Comparison of ENCODE assay signal across 27 cellular contexts in the genomic region with DNA sequence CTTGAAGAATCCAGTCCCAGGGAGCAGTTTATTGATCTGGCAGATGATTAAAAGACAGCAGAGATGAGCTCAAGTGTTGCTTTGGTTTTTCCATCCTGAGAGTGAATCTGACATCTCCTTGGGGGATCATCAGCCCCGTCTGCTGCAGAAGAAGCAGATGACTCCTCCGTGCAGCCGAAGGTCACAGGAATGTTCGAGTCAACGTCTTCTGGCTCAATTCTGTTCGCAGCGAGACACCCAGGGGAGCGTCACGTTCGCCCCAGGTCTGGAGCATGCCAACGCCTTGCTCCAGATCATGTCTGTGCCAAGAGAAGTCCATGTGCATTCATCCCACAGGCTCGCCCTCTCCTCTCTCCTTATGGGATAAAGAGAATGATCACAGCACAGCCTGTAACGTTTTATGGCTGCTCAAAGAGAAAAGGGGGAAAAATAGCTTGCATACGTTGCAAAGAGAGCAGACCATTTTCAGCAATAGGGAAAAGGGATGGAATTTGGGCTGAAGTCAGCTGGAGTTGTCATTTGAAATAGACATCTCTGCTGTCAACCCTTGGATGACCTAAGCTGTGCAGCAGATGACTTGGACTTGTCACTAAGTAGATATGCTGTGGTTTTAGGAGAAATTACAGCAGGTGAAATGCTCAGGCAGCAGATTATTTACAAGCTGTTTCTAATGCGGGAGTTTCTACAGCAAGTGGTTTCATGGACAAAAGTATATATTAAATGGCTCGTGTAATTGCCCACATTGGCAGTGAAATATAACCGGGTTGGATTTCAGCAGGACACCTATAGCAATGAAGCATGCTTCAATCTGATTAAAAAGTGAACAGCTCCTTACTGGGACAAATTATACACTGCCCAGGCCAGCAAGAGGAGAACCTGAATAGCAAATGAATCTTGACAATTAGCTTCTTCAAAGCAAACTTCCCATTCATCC. TPM values are rescaled to one million over a fixed set of nuclear protein-coding genes. Genes with fewer than 3 reads are reported as not detected.
DNase-seq lines count a peak whose midpoint lies in the region; ATAC-seq and TF ChIP-seq lines count a peak whose summit lies in the region.
"Had no signal": no experiment of that assay in that cellular context is flagged by ENCODE, and none has a peak within 500 bp of the region (broad histone marks: within the 10 kb centered on the region; RNA-seq: fewer than 3 reads in every experiment).

No MANE protein-coding gene starts in this region.

- H3K9me3 Mint-ChIP-seq in nephron = no peaks in the 10 kb centered on the region
- no peaks in the 10 kb centered on the region for H3K9me3 Mint-ChIP-seq in T-cell
- no peaks in the 10 kb centered on the region for H3K9me3 Mint-ChIP-seq in activated CD4-positive, alpha-beta T cell treated with anti-CD3 and anti-CD28 coated beads, Interleukin-2, amount 10 ng/mL, durations not matched to agents 24 days and 14 days
- H3K9me3 Mint-ChIP-seq: activated B cell treated with CpG ODN at 0.5 μM for 24 hours; activated naive CD8-positive, alpha-beta T cell treated with anti-CD3 and anti-CD28 coated beads for 36 hours; activated T-cell treated with anti-CD3 and anti-CD28 coated beads, Interleukin-2, amount 50 U/mL, for 72 hours; dendritic cell treated with granulocyte-macrophage colony-stimulating factor and Interleukin-4, amounts not matched to agents 40 ng/mL and 50 ng/mL, for 4 days had no signal

- H3K4me3 Mint-ChIP-seq in nephron (peak overlapping the region in 2 of 3 experiments; percentile 6 to 7), T-cell (no peak overlapping the region)
- H3K4me3 Mint-ChIP-seq in activated CD4-positive, alpha-beta T cell treated with anti-CD3 and anti-CD28 coated beads, Interleukin-2, amount 10 ng/mL, durations not matched to agents 24 days and 14 days = no peak overlapping the region
- H3K4me3 Mint-ChIP-seq: activated B cell treated with CpG ODN at 0.5 μM for 24 hours; activated naive CD8-positive, alpha-beta T cell treated with anti-CD3 and anti-CD28 coated beads for 36 hours; activated T-cell treated with anti-CD3 and anti-CD28 coated beads, Interleukin-2, amount 50 U/mL, for 72 hours; dendritic cell treated with granulocyte-macrophage colony-stimulating factor and Interleukin-4, amounts not matched to agents 40 ng/mL and 50 ng/mL, for 4 days had no signal

- POLR2A ChIA-PET in T-cell (lab: Charles Lee) = no interaction called here

- H3K27ac Mint-ChIP-seq in nephron (peak overlapping the region; percentile 79 to 84 (median 82)), T-cell (no peak overlapping the region)
- H3K27ac Mint-ChIP-seq in activated CD4-positive, alpha-beta T cell treated with anti-CD3 and anti-CD28 coated beads, Interleukin-2, amount 10 ng/mL, durations not matched to agents 24 days and 14 days = no peak overlapping the region
- H3K27ac Mint-ChIP-seq: activated B cell treated with CpG ODN at 0.5 μM for 24 hours; activated naive CD8-positive, alpha-beta T cell treated with anti-CD3 and anti-CD28 coated beads for 36 hours; activated T-cell treated with anti-CD3 and anti-CD28 coated beads, Interleukin-2, amount 50 U/mL, for 72 hours; dendritic cell treated with granulocyte-macrophage colony-stimulating factor and Interleukin-4, amounts not matched to agents 40 ng/mL and 50 ng/mL, for 4 days had no signal

- peak; percentile 4 for DNase-seq in AG10803 (ENCODE audit: low read depth)
- no peak for DNase-seq in brain microvascular endothelial cell
- no peak for DNase-seq in NCI-H510A (lab: John Stamatoyannopoulos, UW)
- DNase-seq in T-cell = no peak
- no peak for DNase-seq in activated CD4-positive, alpha-beta T cell treated with anti-CD3 and anti-CD28 coated beads, Interleukin-2, amount 10 ng/mL, durations not matched to agents 24 days and 14 days
- DNase-seq: activated B cell treated with CpG ODN at 0.5 μM for 24 hours; activated naive CD8-positive, alpha-beta T cell treated with anti-CD3 and anti-CD28 coated beads for 36 hours; activated T-cell treated with anti-CD3 and anti-CD28 coated beads, Interleukin-2, amount 50 U/mL, for 72 hours; AML-193; Calu3; Kasumi-1; left cardiac atrium; NCI-H1436 treated with DMSO at 0.1 percent for 48 hours; NCI-H510A treated with DMSO at 0.1 percent for 48 hours; SJCRH30; stimulated activated CD4-positive, alpha-beta T cell treated with anti-CD3 and anti-CD28 coated beads, Interleukin-4, amount 100 ng/mL, for 4 hours; T-helper 2 cell had no signal

- H3K27ac ChIP-seq in HUES6 (ENCODE audit: low read depth, low read length) = peak overlapping the region; percentile 66; the same call in 1 of the 2 replicates
- peak overlapping the region; percentile 64 for H3K27ac ChIP-seq in brain microvascular endothelial cell
- H3K27ac ChIP-seq: SJCRH30, skin epidermis had no signal

- no peak for ATAC-seq in T-cell (replicated peaks in 1 of 4)
- no peak for ATAC-seq in HG02610 (IDR thresholded peaks at IDR 0.05; ENCODE audit: unreplicated experiment)
- ATAC-seq: activated T-cell treated with anti-CD3 and anti-CD28 coated beads, Interleukin-2, amount 50 U/mL, for 72 hours; HCT116 had no signal

- H3K27me3 Mint-ChIP-seq in nephron (ENCODE audit: low read depth) = peaks cover 4% of the 10 kb centered on the region
- H3K27me3 Mint-ChIP-seq in T-cell = peaks cover 17 to 28% of the 10 kb centered on the region in 2 donors
- peaks cover 3% of the 10 kb centered on the region for H3K27me3 Mint-ChIP-seq in activated CD4-positive, alpha-beta T cell treated with anti-CD3 and anti-CD28 coated beads, Interleukin-2, amount 10 ng/mL, durations not matched to agents 24 days and 14 days

- no peaks in the 10 kb centered on the region for H3K9me3 ChIP-seq in HUES6 (ENCODE audit: control insufficient read depth, insufficient read depth, low read depth, low read length)
- H3K9me3 ChIP-seq: SJCRH30 had no signal

- H3K4me3 ChIP-seq in AG10803 (ENCODE audit: low read length) = no peak overlapping the region
- no peak overlapping the region for H3K4me3 ChIP-seq in HUES6 (ENCODE audit: low read depth, low read length)
- no peak overlapping the region for H3K4me3 ChIP-seq in brain microvascular endothelial cell (ENCODE audit: low read depth, low read length)
- H3K4me3 ChIP-seq: SJCRH30, skin epidermis had no signal

- intact Hi-C loops in activated CD4-positive, alpha-beta T cell treated with anti-CD3 and anti-CD28 coated beads, Interleukin-2, amount 10 ng/mL, durations not matched to agents 24 days and 14 days (cut with micrococcal nuclease) = no loop called here

- TF ChIP-seq CTCF in AG10803 (conservative IDR thresholded peaks at IDR 0.05; ENCODE audit: low read length) (no peak), brain microvascular endothelial cell (IDR thresholded peaks at IDR 0.05; ENCODE audit: low read depth, low read length, missing control alignments) (no peak), nephron (IDR thresholded peaks at IDR 0.05; ENCODE audit: unreplicated experiment in 3 of 3) (no peak)

- H3K9ac ChIP-seq in HUES6 (ENCODE audit: low read length) = peak overlapping the region; percentile 65

- peaks cover 71% of the 10 kb centered on the region for H3K4me1 Mint-ChIP-seq in nephron
- H3K4me1 Mint-ChIP-seq in T-cell = no peaks in the 10 kb centered on the region
- H3K4me1 Mint-ChIP-seq in activated CD4-positive, alpha-beta T cell treated with anti-CD3 and anti-CD28 coated beads, Interleukin-2, amount 10 ng/mL, durations not matched to agents 24 days and 14 days = no peaks in the 10 kb centered on the region
- H3K4me1 Mint-ChIP-seq: activated B cell treated with CpG ODN at 0.5 μM for 24 hours; activated naive CD8-positive, alpha-beta T cell treated with anti-CD3 and anti-CD28 coated beads for 36 hours had no signal

- CTCF ChIA-PET in T-cell (lab: Charles Lee) = no interaction called here

- H3K36me3 Mint-ChIP-seq in nephron (ENCODE audit: low read depth) (no peaks in the 10 kb centered on the region), T-cell (no peaks in the 10 kb centered on the region)
- H3K36me3 Mint-ChIP-seq in activated CD4-positive, alpha-beta T cell treated with anti-CD3 and anti-CD28 coated beads, Interleukin-2, amount 10 ng/mL, durations not matched to agents 24 days and 14 days (ENCODE audit: low read depth) = no peaks in the 10 kb centered on the region
- H3K36me3 Mint-ChIP-seq: activated naive CD8-positive, alpha-beta T cell treated with anti-CD3 and anti-CD28 coated beads for 36 hours had no signal

- peaks cover 37% of the 10 kb centered on the region for H3K4me1 ChIP-seq in HUES6 (ENCODE audit: control insufficient read depth, insufficient read depth, low read length)
- H3K4me1 ChIP-seq: SJCRH30 had no signal

- no peaks in the 10 kb centered on the region for H3K36me3 ChIP-seq in HUES6 (ENCODE audit: control insufficient read depth, insufficient read depth, low read length)
- H3K36me3 ChIP-seq in brain microvascular endothelial cell (replicated peaks) = no peaks in the 10 kb centered on the region
- H3K36me3 ChIP-seq: SJCRH30 had no signal

- no peaks in the 10 kb centered on the region for H3K27me3 ChIP-seq in HUES6 (ENCODE audit: control insufficient read depth, insufficient read depth, low read length)
- no peaks in the 10 kb centered on the region for H3K27me3 ChIP-seq in brain microvascular endothelial cell (replicated peaks)
- H3K27me3 ChIP-seq: SJCRH30 had no signal

- in situ Hi-C loops in brain microvascular endothelial cell (cut with HindIII; ENCODE audit: low pct_ligation_motif_present, low sequenced_read_pairs) = no loop called here

RNA-seq across cellular contexts. Expression of gene LYZL1, which starts 35.5 kb away (rescaled TPM):
- not detected for total RNA-seq in T-cell
- not detected in 2 replicates for total RNA-seq in activated CD4-positive, alpha-beta T cell treated with anti-CD3 and anti-CD28 coated beads, Interleukin-2, amount 10 ng/mL, durations not matched to agents 24 days and 14 days
- total RNA-seq: activated B cell treated with CpG ODN at 0.5 μM for 24 hours; activated naive CD8-positive, alpha-beta T cell treated with anti-CD3 and anti-CD28 coated beads for 36 hours; activated T-cell treated with anti-CD3 and anti-CD28 coated beads, Interleukin-2, amount 50 U/mL, for 72 hours; Calu3; frontal cortex; left cardiac atrium; mucosa of gallbladder; osteocyte; SJCRH30; subcutaneous adipose tissue had no signal

Comparison
In these comparisons a context has a peak if more than half of its experiments do, and no peak if none do; other contexts are left out.
1. H3K27ac Mint-ChIP-seq: peak in nephron (3 of 3); none in T-cell (0 of 2) and activated CD4-positive, alpha-beta T cell treated with anti-CD3 and anti-CD28 coated beads, Interleukin-2, amount 10 ng/mL, durations not matched to agents 24 days and 14 days (single experiment).
2. H3K4me3 Mint-ChIP-seq: peak in nephron (2 of 3); none in T-cell (0 of 3) and activated CD4-positive, alpha-beta T cell treated with anti-CD3 and anti-CD28 coated beads, Interleukin-2, amount 10 ng/mL, durations not matched to agents 24 days and 14 days (single experiment).